Comparison of ENCODE assay signal across 17 cellular contexts in the genomic region with DNA sequence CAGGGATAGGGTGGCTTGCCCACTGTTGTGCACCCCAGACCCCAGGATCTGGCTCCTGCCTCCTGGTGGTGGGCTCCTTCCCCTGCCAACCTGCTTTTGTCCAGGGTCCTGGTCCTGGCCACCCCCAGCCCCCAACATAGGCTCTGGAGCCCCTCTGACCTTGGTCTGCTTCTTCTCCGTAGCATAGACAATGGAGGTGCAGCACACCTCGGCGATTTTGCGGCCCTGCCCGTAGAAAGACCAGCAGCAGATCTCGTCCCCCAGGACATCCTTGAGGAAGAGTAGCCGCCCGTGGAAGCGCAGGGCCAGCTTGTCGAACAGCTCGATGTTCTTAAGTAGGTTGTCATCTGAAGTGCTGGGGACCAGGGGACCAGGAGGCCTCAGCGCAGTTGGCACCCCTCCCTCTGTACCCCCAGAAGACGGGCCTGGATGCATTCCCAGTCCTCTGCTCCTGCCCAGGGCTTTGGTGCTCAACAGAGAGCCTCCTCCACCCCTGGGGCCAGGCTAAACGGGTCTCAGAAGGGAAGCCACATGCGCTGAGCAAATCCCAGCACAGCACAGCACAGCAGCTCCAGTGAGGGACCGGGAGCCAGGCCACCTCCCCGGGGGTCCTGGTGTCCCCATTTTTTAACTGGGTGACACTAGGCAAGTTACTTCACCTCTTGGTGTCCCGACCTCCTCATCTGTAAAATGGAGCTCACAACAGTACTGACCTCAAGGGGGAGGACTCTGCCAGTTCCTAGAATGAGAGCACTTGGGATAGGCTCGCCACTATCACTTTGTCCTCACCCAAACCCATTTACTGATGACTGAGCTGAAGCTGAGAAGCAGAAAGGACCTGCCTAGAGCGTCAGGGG. TPM values are rescaled to one million over a fixed set of nuclear protein-coding genes. Genes with fewer than 3 reads are reported as not detected.
DNase-seq lines count a peak whose midpoint lies in the region; ATAC-seq, FAIRE-seq and TF ChIP-seq lines count a peak whose summit lies in the region.
"Had no signal": no experiment of that assay in that cellular context is flagged by ENCODE, and none has a peak within 500 bp of the region (broad histone marks: within the 10 kb centered on the region; RNA-seq: fewer than 3 reads in every experiment).

No MANE protein-coding gene starts in this region.

- DNase-seq in DMS53 treated with DMSO at 0.1 percent for 48 hours (lab: John Stamatoyannopoulos, UW; ENCODE audit: unreplicated experiment) = peak; percentile 5
- DNase-seq in HEK293T (ENCODE audit: extremely low spot score) = peak; percentile 6
- DNase-seq in spleen = peak; percentile 47
- DNase-seq in CD1c-positive myeloid dendritic cell (ENCODE audit: extremely low spot score) = no peak
- DNase-seq in HTR-8/SVneo (ENCODE audit: insufficient read length, low spot score) = no peak
- DNase-seq in ureter (ENCODE audit: low spot score) = no peak
- DNase-seq: CD4-positive, CD25-positive, alpha-beta regulatory T cell; COR-L47; EL; KG1; NCI-H1694 treated with DMSO at 0.1 percent for 48 hours; NCI-H82; SJCRH30 had no signal

- H3K4me1 ChIP-seq in spleen = no peaks in the 10 kb centered on the region
- H3K4me1 ChIP-seq: HAP-1, SJCRH30 had no signal

- POLR2A ChIA-PET in HEK293T (lab: Yijun Ruan, JAX) = interaction anchor here (0.7 to 2.9 kb wide), 2 partner anchors 15 to 51 kb away, joined by 3 to 17 read pairs; a partner anchor contains a TSS

- no peak overlapping the region for H3K4me3 ChIP-seq in spleen
- H3K4me3 ChIP-seq: GM12878, HAP-1, SJCRH30 had no signal

- no peak overlapping the region for H3K27ac ChIP-seq in spleen
- H3K27ac ChIP-seq: RWPE1, SJCRH30 had no signal

- WGBS in spleen, 5 donors = 87 to 96% (median 90%) methylated on average over 13 to 20 of the region's 20 CpGs

- H3K27me3 ChIP-seq in spleen (replicated peaks in 1 of 7) = no peaks in the 10 kb centered on the region
- H3K27me3 ChIP-seq: SJCRH30 had no signal

- no peak for TF ChIP-seq POLR2A in spleen (IDR thresholded peaks at IDR 0.05)

- no peak for FAIRE-seq in HTR-8/SVneo (lab: Jason Lieb, UNC)
- FAIRE-seq: GM12878 had no signal

- intact Hi-C loops in spleen (cut with DNase I; ENCODE audit: low total_unique reads) = no loop called here

- peaks cover 0 to 64% (median 8%) of the 10 kb centered on the region in 6 donors for H3K36me3 ChIP-seq in spleen
- H3K36me3 ChIP-seq: HAP-1, SJCRH30 had no signal

- H3K9me3 ChIP-seq in spleen = no peaks in the 10 kb centered on the region
- H3K9me3 ChIP-seq: HAP-1, SJCRH30 had no signal

- CTCF ChIA-PET in HEK293T (lab: Yijun Ruan, JAX) = interaction anchor here (1.4 kb wide), 1 partner anchor 11 kb away, joined by 4 read pairs; a partner anchor contains a TSS

- ATAC-seq in esophagus mucosa = peak; percentile 13
- ATAC-seq: GM12878 had no signal

- no peak for TF ChIP-seq CTCF in spleen (IDR thresholded peaks at IDR 0.05 in 8 of 11, conservative IDR thresholded peaks at IDR 0.05 in 3 of 11)

TF ChIP-seq in HEK293T, 16 proteins besides CTCF, POLR2A, EP300 and RAD21:
- TF ChIP-seq NFRKB (IDR thresholded peaks at IDR 0.05) (no peak), FOXM1 (IDR thresholded peaks at IDR 0.05; ENCODE audit: borderline replicate concordance) (no peak), FOXK2 (IDR thresholded peaks at IDR 0.05) (no peak), SUZ12 (IDR thresholded peaks at IDR 0.05) (no peak), BHLHE40 (IDR thresholded peaks at IDR 0.05; ENCODE audit: borderline replicate concordance) (no peak), L3MBTL2 (conservative IDR thresholded peaks at IDR 0.05) (no peak), ZNF384 (IDR thresholded peaks at IDR 0.05) (no peak), HDGF (IDR thresholded peaks at IDR 0.05; ENCODE audit: borderline replicate concordance) (no peak), LEF1 (IDR thresholded peaks at IDR 0.05; ENCODE audit: borderline replicate concordance) (no peak), TARDBP (IDR thresholded peaks at IDR 0.05) (no peak), CTBP1 (IDR thresholded peaks at IDR 0.05; ENCODE audit: borderline replicate concordance) (no peak), SP1 (IDR thresholded peaks at IDR 0.05) (no peak), ELF4 (IDR thresholded peaks at IDR 0.05) (no peak), FOXA1 (IDR thresholded peaks at IDR 0.05) (no peak)
- TF ChIP-seq, protein P1, sequence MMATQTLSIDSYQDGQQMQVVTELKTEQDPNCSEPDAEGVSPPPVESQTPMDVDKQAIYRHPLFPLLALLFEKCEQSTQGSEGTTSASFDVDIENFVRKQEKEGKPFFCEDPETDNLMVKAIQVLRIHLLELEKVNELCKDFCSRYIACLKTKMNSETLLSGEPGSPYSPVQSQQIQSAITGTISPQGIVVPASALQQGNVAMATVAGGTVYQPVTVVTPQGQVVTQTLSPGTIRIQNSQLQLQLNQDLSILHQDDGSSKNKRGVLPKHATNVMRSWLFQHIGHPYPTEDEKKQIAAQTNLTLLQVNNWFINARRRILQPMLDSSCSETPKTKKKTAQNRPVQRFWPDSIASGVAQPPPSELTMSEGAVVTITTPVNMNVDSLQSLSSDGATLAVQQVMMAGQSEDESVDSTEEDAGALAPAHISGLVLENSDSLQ (IDR thresholded peaks at IDR 0.05) = no peak
TF ChIP-seq in HEK293T: peak in this region for 0.

RNA-seq across cellular contexts. Expression of a gene that starts 10.8 kb away (rescaled TPM):
- total RNA-seq in esophagus mucosa (1.00 TPM), spleen (under 1 TPM in 3 of 7 donors, not detected in 4; 0.51 to 0.87 (median 0.66) TPM), ureter (1.2 TPM)
- polyA plus RNA-seq in spleen = 1 to 10 TPM in 1 of 3 donors, under 1 TPM in 2; 0.28 to 1.6 (median 0.99) TPM
- total RNA-seq: CD4-positive, CD25-positive, alpha-beta regulatory T cell; GM12878 had no signal
- polyA plus RNA-seq: CD4-positive, CD25-positive, alpha-beta regulatory T cell; GM12878 had no signal

RNA-seq across cellular contexts. Expression of a gene that starts 11.7 kb away (rescaled TPM):
- total RNA-seq in esophagus mucosa = 2.9 TPM
- total RNA-seq in spleen = 1 to 10 TPM; 1.9 to 4.1 (median 2.7) TPM
- polyA plus RNA-seq in spleen = 1 to 10 TPM in 1 of 3 donors, under 1 TPM in 2; 0.35 to 1.4 (median 0.54) TPM
- 7.5 TPM for total RNA-seq in ureter
- total RNA-seq: CD4-positive, CD25-positive, alpha-beta regulatory T cell; SJCRH30 had no signal
- polyA plus RNA-seq: CD4-positive, CD25-positive, alpha-beta regulatory T cell; GM12878 had no signal

RNA-seq across cellular contexts. Expression of a gene that starts 15.0 kb away (rescaled TPM):
- total RNA-seq in esophagus mucosa (11.1 TPM), spleen (10 to 100 TPM; 20.7 to 59.3 (median 34.7) TPM), ureter (33.6 TPM)
- 10 to 100 TPM; 11.2 to 18.9 (median 15.3) TPM for polyA plus RNA-seq in spleen

RNA-seq across cellular contexts. Expression of a gene that starts 48.0 kb away (rescaled TPM):
- total RNA-seq in esophagus mucosa (36.9 TPM), spleen (10 to 100 TPM; 50.2 to 81.2 (median 68.9) TPM), ureter (71.4 TPM)
- polyA plus RNA-seq in spleen = 10 to 100 TPM; 43.7 to 67.1 (median 53.1) TPM

RNA-seq across cellular contexts. Expression of a gene that starts 50.8 kb away (rescaled TPM):
- total RNA-seq in esophagus mucosa (74.5 TPM), spleen (100 to 1,000 TPM in 5 of 7 donors, 10 to 100 TPM in 2; 89.3 to 135 (median 107) TPM), ureter (131 TPM)
- 100 to 1,000 TPM; 144 to 191 (median 155) TPM for polyA plus RNA-seq in spleen

Comparison
In these comparisons a context has a peak if more than half of its experiments do, and no peak if none do; other contexts are left out.
1. DNase-seq: peak in DMS53 treated with DMSO at 0.1 percent for 48 hours (single experiment), HEK293T (single experiment) and spleen (single experiment); none in CD1c-positive myeloid dendritic cell (single experiment), HTR-8/SVneo (single experiment) and ureter (single experiment).